8 cellular contexts compared by ENCODE assay signal in genomic region chr2:135004005-135004746, GRCh38. TPM values are rescaled to one million over a fixed set of nuclear protein-coding genes. Genes with fewer than 3 reads are reported as not detected.
DNase-seq lines count a peak whose midpoint lies in the region; ATAC-seq and TF ChIP-seq lines count a peak whose summit lies in the region.

No MANE protein-coding gene starts in this region.

- H3K27me3 Mint-ChIP-seq in type B pancreatic cell: peaks cover 21% of the 10 kb centered on the region

- no peaks in the 10 kb centered on the region for H4K20me1 ChIP-seq in DOHH2 (ENCODE audit: control insufficient read depth, insufficient read depth, low read depth, low read length)

- no peak overlapping the region for H3K9ac ChIP-seq in parathyroid adenoma

- in situ Hi-C loops in SK-MEL-5 (cut with HindIII; ENCODE audit: low pct_unique_long_range_greater_than_20kb, low sequenced_read_pairs): no loop called here

- peak; percentile 96 for ATAC-seq in GM21723 (IDR thresholded peaks at IDR 0.05; ENCODE audit: unreplicated experiment)

- H3F3A ChIP-seq in DOHH2 (ENCODE audit: control insufficient read depth, insufficient read depth): no peaks in the 10 kb centered on the region

- no peaks in the 10 kb centered on the region for H3K36me3 Mint-ChIP-seq in type B pancreatic cell

- H3K9me3 Mint-ChIP-seq in type B pancreatic cell: no peaks in the 10 kb centered on the region

- peaks cover 4% of the 10 kb centered on the region; the same call in 1 of the 2 replicates for H3K27me3 ChIP-seq in DOHH2 (ENCODE audit: control insufficient read depth, low read length)
- H3K27me3 ChIP-seq in parathyroid adenoma (ENCODE audit: control insufficient read depth, insufficient read depth, low read length): no peaks in the 10 kb centered on the region

- H3K4me2 ChIP-seq in DOHH2 (ENCODE audit: low read length) (peak overlapping the region; percentile 50), parathyroid adenoma (ENCODE audit: low read length) (peak overlapping the region; percentile 32)

- H3K4me3 ChIP-seq in DOHH2 (ENCODE audit: low read length) (no peak overlapping the region), parathyroid adenoma (ENCODE audit: low read depth, low read length) (no peak overlapping the region)

- DNase-seq in LHCN-M2 (ENCODE audit: low read depth) (peak; percentile 56), SK-MEL-5 (ENCODE audit: low read depth, low spot score) (peak; percentile 70), globus pallidus (ENCODE audit: low spot score) (peak; percentile 48), type B pancreatic cell (ENCODE audit: extremely low spot score, unreplicated experiment) (peak; percentile 80)
- peak; percentile 75 for DNase-seq in activated naive CD4-positive, alpha-beta T cell treated with Interleukin-2 at 50 U/mL for 16 hours

- H2AFZ ChIP-seq in parathyroid adenoma: peak overlapping the region; percentile 86

- TF ChIP-seq CTCF in DOHH2 (IDR thresholded peaks at IDR 0.05; ENCODE audit: low read depth, low read length, poor library complexity, severe bottlenecking) (peak; percentile 96), parathyroid adenoma (IDR thresholded peaks at IDR 0.05) (peak; percentile 95), type B pancreatic cell (conservative IDR thresholded peaks at IDR 0.05) (peak; percentile 99)

- peaks cover 7% of the 10 kb centered on the region for H3K4me1 Mint-ChIP-seq in type B pancreatic cell (ENCODE audit: unreplicated experiment)

- H3K36me3 ChIP-seq in DOHH2 (ENCODE audit: control insufficient read depth, low read length): no peaks in the 10 kb centered on the region
- no peaks in the 10 kb centered on the region for H3K36me3 ChIP-seq in parathyroid adenoma (ENCODE audit: control insufficient read depth, insufficient read depth, low read length)

- H3K9me3 ChIP-seq in DOHH2 (ENCODE audit: control insufficient read depth, insufficient read depth, low read length) (no peaks in the 10 kb centered on the region), parathyroid adenoma (ENCODE audit: control insufficient read depth, low read length) (no peaks in the 10 kb centered on the region)

- no peak overlapping the region for H3K4me3 Mint-ChIP-seq in type B pancreatic cell

- H3K9me2 ChIP-seq in DOHH2 (replicated peaks; ENCODE audit: control insufficient read depth, low read length): no peaks in the 10 kb centered on the region

- H3K4me1 ChIP-seq in DOHH2 (ENCODE audit: control insufficient read depth, low read length) (peaks cover 8% of the 10 kb centered on the region), parathyroid adenoma (peaks cover 5% of the 10 kb centered on the region)

- no peak overlapping the region for H3K27ac ChIP-seq in DOHH2 (ENCODE audit: low read depth, low read length)
- no peak overlapping the region for H3K27ac ChIP-seq in parathyroid adenoma

- no peak overlapping the region for H3K27ac Mint-ChIP-seq in type B pancreatic cell

- H3K79me2 ChIP-seq in DOHH2 (ENCODE audit: control insufficient read depth, low read length): no peaks in the 10 kb centered on the region
- H3K79me2 ChIP-seq in parathyroid adenoma: no peaks in the 10 kb centered on the region

RNA-seq across cellular contexts. Expression of gene MAP3K19, which starts 43.1 kb away (rescaled TPM):
- total RNA-seq in LHCN-M2 (2014; rRNA removed) (not detected in 2 replicates), type B pancreatic cell (ENCODE audit: low replicate concordance) (0.24 and 1.1 TPM in 2 replicates)
- polyA plus RNA-seq in LHCN-M2 (2012): not detected
- not detected in 2 replicates for total RNA-seq in SK-MEL-5 (2014; rRNA removed; shearing (Covaris generic))
- polyA plus RNA-seq in SK-MEL-5 (2015; cell fraction: cytosol; rRNA removed): not detected in 2 replicates
- polyA plus RNA-seq in SK-MEL-5 (2015; cell fraction: nucleus; rRNA removed): not detected in 2 replicates

RNA-seq across cellular contexts. Expression of gene RAB3GAP1, which starts 47.9 kb away (rescaled TPM):
- 42.4 and 45.4 TPM in 2 replicates for total RNA-seq in LHCN-M2 (2014; rRNA removed)
- 22.4 TPM for polyA plus RNA-seq in LHCN-M2 (2012)
- 32.7 and 36.2 TPM in 2 replicates for total RNA-seq in SK-MEL-5 (2014; rRNA removed; shearing (Covaris generic))
- 17.8 and 25.8 TPM in 2 replicates for polyA plus RNA-seq in SK-MEL-5 (2015; cell fraction: cytosol; rRNA removed)
- polyA plus RNA-seq in SK-MEL-5 (2015; cell fraction: nucleus; rRNA removed): 31.9 and 34.1 TPM in 2 replicates
- 31.6 and 32.0 TPM in 2 replicates for total RNA-seq in type B pancreatic cell (ENCODE audit: low replicate concordance)
